Comparison of ENCODE assay signal across 8 cellular contexts in genomic region chr2:55616509-55617159, GRCh38. TPM values are rescaled to one million over a fixed set of nuclear protein-coding genes. Genes with fewer than 3 reads are reported as not detected.
DNase-seq lines count a peak whose midpoint lies in the region; ATAC-seq, FAIRE-seq and TF ChIP-seq lines count a peak whose summit lies in the region.

No MANE protein-coding gene starts in this region.

- intact Hi-C loops in CD4-positive, alpha-beta memory T cell (cut with micrococcal nuclease): loop anchor here (1.0 to 5.0 kb wide), 10 partner anchors 14 to 1501 kb away; partner anchors contain the start of genes ACYP2, CCDC88A, CFAP36 and CLHC1

- H3K4me3 Mint-ChIP-seq in CD4-positive, alpha-beta memory T cell: no peak overlapping the region

- peaks cover 56% of the 10 kb centered on the region for H3K4me1 ChIP-seq in CD4-positive, alpha-beta memory T cell (ENCODE audit: insufficient read depth, low read length)

- no peak overlapping the region for H3K27ac Mint-ChIP-seq in CD4-positive, alpha-beta memory T cell

- H3K9me3 ChIP-seq in CD4-positive, alpha-beta memory T cell (ENCODE audit: control insufficient read depth in 1 of 2, low read length in 2 of 2): no peaks in the 10 kb centered on the region

- ATAC-seq in HG03439 (IDR thresholded peaks at IDR 0.05; ENCODE audit: unreplicated experiment) (peak; percentile 3), HG03457 (IDR thresholded peaks at IDR 0.05; ENCODE audit: unreplicated experiment) (no peak)

- no peaks in the 10 kb centered on the region for H3K9me3 Mint-ChIP-seq in CD4-positive, alpha-beta memory T cell

- peaks cover 19 to 33% of the 10 kb centered on the region in 2 donors for H3K36me3 Mint-ChIP-seq in CD4-positive, alpha-beta memory T cell

- peaks cover 25 to 38% (median 36%) of the 10 kb centered on the region in 4 donors for H3K4me1 Mint-ChIP-seq in CD4-positive, alpha-beta memory T cell

- peak; percentile 32 for TF ChIP-seq POLR2A in GM19099 (IDR thresholded peaks at IDR 0.05; ENCODE audit: extremely low read depth, insufficient read length, low read depth)

- H3K27me3 Mint-ChIP-seq in CD4-positive, alpha-beta memory T cell: no peaks in the 10 kb centered on the region

- peak overlapping the region; percentile 100 for H3K27ac ChIP-seq in CD4-positive, alpha-beta memory T cell (ENCODE audit: low read depth, low read length)

- DNase-seq in CD4-positive, alpha-beta memory T cell: peak; percentile 56 to 84 (median 71)
- peak; percentile 56 for DNase-seq in NOMO-1 treated with DMSO at 0.1 percent for 48 hours (lab: John Stamatoyannopoulos, UW; ENCODE audit: unreplicated experiment)
- peak; percentile 7 for DNase-seq in activated gamma-delta T cell treated with anti-CD3 and anti-CD28 coated beads, Interleukin-2, amount 50 U/mL, for 16 hours (ENCODE audit: low read depth)
- DNase-seq in frontal cortex (ENCODE audit: low spot score in 2 of 2): peak; percentile 5 to 22
- DNase-seq in pons (ENCODE audit: low spot score): peak; percentile 62

- H3K27me3 ChIP-seq in CD4-positive, alpha-beta memory T cell (ENCODE audit: insufficient read depth, low read length): no peaks in the 10 kb centered on the region

- no peak for FAIRE-seq in frontal cortex (lab: Jason Lieb, UNC)

- H3K4me3 ChIP-seq in CD4-positive, alpha-beta memory T cell (ENCODE audit: low read length in 2 of 2): peak overlapping the region; percentile 97 to 98

- H3K36me3 ChIP-seq in CD4-positive, alpha-beta memory T cell (ENCODE audit: insufficient read depth, low read length): peaks cover 19% of the 10 kb centered on the region

- POLR2A ChIA-PET in CD4-positive, alpha-beta memory T cell (lab: Charles Lee; ENCODE audit: partially characterized antibody): interaction anchor here (0.9 to 2.9 kb wide), 15 partner anchors 9 to 1849 kb away, joined by 3 to 90 read pairs (median 5); partner anchors contain the start of genes CFAP36, CHAC2, RPS27A and RTN4

- CTCF ChIA-PET in CD4-positive, alpha-beta memory T cell (lab: Charles Lee; ENCODE audit: partially characterized antibody): no interaction called here

RNA-seq across cellular contexts. Expression of gene PPP4R3B, which starts 0.8 kb away (rescaled TPM):
- 100 to 1,000 TPM; 111 to 114 TPM for total RNA-seq in CD4-positive, alpha-beta memory T cell
- 10 to 100 TPM; 76.7 to 84.2 TPM for polyA plus RNA-seq in CD4-positive, alpha-beta memory T cell
- 121 TPM for total RNA-seq in frontal cortex

Comparison
In these comparisons a context has a peak if more than half of its experiments do, and no peak if none do; other contexts are left out.
1. DNase-seq: peak in every context shown above with its lines; median percentile 71 in CD4-positive, alpha-beta memory T cell; 62 in pons; 56 in NOMO-1 treated with DMSO at 0.1 percent for 48 hours; 14 in frontal cortex; 7 in activated gamma-delta T cell treated with anti-CD3 and anti-CD28 coated beads, Interleukin-2, amount 50 U/mL, for 16 hours.